ENCODE assay signal across 8 cellular contexts in genomic region chr11:125494987-125495725, GRCh38. TPM values are rescaled to one million over a fixed set of nuclear protein-coding genes. Genes with fewer than 3 reads are reported as not detected.
DNase-seq lines count a peak whose midpoint lies in the region; ATAC-seq and TF ChIP-seq lines count a peak whose summit lies in the region.

No MANE protein-coding gene starts in this region.

- TF ChIP-seq CTCF in gastrocnemius medialis (IDR thresholded peaks at IDR 0.05 in 4 of 5, conservative IDR thresholded peaks at IDR 0.05 in 1 of 5): no peak

- H3K4me3 ChIP-seq in gastrocnemius medialis: peak overlapping the region; percentile 63 to 82 (median 66)

- intact Hi-C loops in gastrocnemius medialis (cut with DNase I; ENCODE audit: low total_unique reads): no loop called here

- H3K27ac ChIP-seq in caudate nucleus (ENCODE audit: low read depth, low read length) (peak overlapping the region; percentile 95), gastrocnemius medialis (no peak overlapping the region)

- peak; percentile 35 to 43 for ATAC-seq in gastrocnemius medialis
- no peak for ATAC-seq in GM21737 (IDR thresholded peaks at IDR 0.05; ENCODE audit: unreplicated experiment)
- no peak for ATAC-seq in HG02884 (IDR thresholded peaks at IDR 0.05; ENCODE audit: unreplicated experiment)

- in situ Hi-C loops in gastrocnemius medialis (cut with MboI; ENCODE audit: low sequenced_read_pairs in 4 of 4): no loop called here

- DNase-seq in DMS53 (lab: John Stamatoyannopoulos, UW) (peak; percentile 64), DMS53 treated with DMSO at 0.1 percent for 48 hours (lab: John Stamatoyannopoulos, UW; ENCODE audit: unreplicated experiment) (no peak), NCI-H526 (lab: John Stamatoyannopoulos, UW) (peak; percentile 16 to 79), caudate nucleus (lab: John Stamatoyannopoulos, UW) (peak in 53 of 61 donors; percentile 31 to 83 (median 63)), iPS-NIHi7 (ENCODE audit: extremely low spot score) (peak; percentile 58), gastrocnemius medialis (no peak)

- H3K4me1 ChIP-seq in gastrocnemius medialis: peaks cover 0 to 7% of the 10 kb centered on the region in 2 donors

- no peaks in the 10 kb centered on the region for H3K36me3 ChIP-seq in gastrocnemius medialis

- no peaks in the 10 kb centered on the region for H3K9me3 ChIP-seq in gastrocnemius medialis

- no peak for TF ChIP-seq POLR2A in gastrocnemius medialis (IDR thresholded peaks at IDR 0.05)

- peaks cover 4 to 38% (median 25%) of the 10 kb centered on the region in 3 donors for H3K27me3 ChIP-seq in gastrocnemius medialis

RNA-seq across cellular contexts. Expression of gene FEZ1, which starts 0.9 kb away (rescaled TPM):
- total RNA-seq in gastrocnemius medialis: 1 to 10 TPM; 5.2 to 7.9 (median 6.6) TPM

Comparison
In these comparisons a context has a peak if more than half of its experiments do, and no peak if none do; other contexts are left out.
1. DNase-seq: peak in DMS53 (single experiment), NCI-H526 (2 of 2), caudate nucleus (53 of 61) and iPS-NIHi7 (single experiment); none in DMS53 treated with DMSO at 0.1 percent for 48 hours (single experiment) and gastrocnemius medialis (0 of 2).
2. ATAC-seq: peak in gastrocnemius medialis (2 of 2); none in GM21737 (single experiment) and HG02884 (single experiment).